In genomic region chrX:133495464-133496391, GRCh38 we compare ENCODE assay signal across 14 cellular contexts.
DNase-seq lines count a peak whose midpoint lies in the region; ATAC-seq and TF ChIP-seq lines count a peak whose summit lies in the region.
"Had no signal": no experiment of that assay in that cellular context is flagged by ENCODE, and none has a peak within 500 bp of the region (broad histone marks: within the 10 kb centered on the region; RNA-seq: fewer than 3 reads in every experiment).

No MANE protein-coding gene starts in this region.

- peak; percentile 26 for DNase-seq in IMR-90
- no peak for DNase-seq in endodermal cell
- no peak for DNase-seq in left lung
- DNase-seq in stomach, result peak; percentile 29
- DNase-seq in NCI-H1694 (lab: John Stamatoyannopoulos, UW), result no peak
- DNase-seq: activated CD4-positive, CD25-positive, alpha-beta regulatory T cell; activated naive CD4-positive, alpha-beta T cell treated with Interleukin-2 at 50 U/mL for 16 hours; mesendoderm; NCI-H2081; SHP77 treated with DMSO at 0.1 percent for 48 hours had no signal

- H3K27me3 ChIP-seq in IMR-90 (ENCODE audit: control insufficient read depth, insufficient read depth, low read length) (no peaks in the 10 kb centered on the region; the same call in 1 of the 2 replicates), endodermal cell (ENCODE audit: control insufficient read depth, insufficient read depth, low read length, poor library complexity, severe bottlenecking) (no peaks in the 10 kb centered on the region), left lung (no peaks in the 10 kb centered on the region), stomach (peaks cover 0 to 6% (median 0%) of the 10 kb centered on the region in 3 donors)

- H3K56ac ChIP-seq in IMR-90 (ENCODE audit: extremely low read depth, insufficient read depth, low read length), result no peak overlapping the region

- H3K27ac ChIP-seq in IMR-90 (ENCODE audit: insufficient read depth, low read length) (peak overlapping the region; percentile 78; the same call in 1 of the 2 replicates), endodermal cell (ENCODE audit: low read depth, low read length) (no peak overlapping the region), left lung (no peak overlapping the region), stomach (peak overlapping the region in 3 of 5 donors; percentile 28 to 77 (median 68))

- no peak overlapping the region for H2AK5ac ChIP-seq in IMR-90 (ENCODE audit: low read depth, low read length)

- POLR2A ChIA-PET in IMR-90 (lab: Charles Lee; ENCODE audit: unreplicated experiment), result no interaction called here

- H3K79me1 ChIP-seq in IMR-90 (ENCODE audit: low read depth in 1 of 2, low read length in 2 of 2), result no peaks in the 10 kb centered on the region

- H3K36me3 ChIP-seq in IMR-90 (ENCODE audit: control insufficient read depth, insufficient read depth, low read length), result no peaks in the 10 kb centered on the region
- no peaks in the 10 kb centered on the region for H3K36me3 ChIP-seq in endodermal cell (ENCODE audit: control insufficient read depth, insufficient read depth, low read length)
- H3K36me3 ChIP-seq in left lung, result no peaks in the 10 kb centered on the region
- H3K36me3 ChIP-seq in stomach, result no peaks in the 10 kb centered on the region

- H4K8ac ChIP-seq in IMR-90 (ENCODE audit: low read depth in 2 of 2, low read length in 2 of 2), result no peak overlapping the region; a peak in 1 of 4 replicates

- H3K18ac ChIP-seq in IMR-90 (ENCODE audit: low read depth, low read length), result peak overlapping the region; percentile 1

- no peak for TF ChIP-seq CTCF in IMR-90 (conservative IDR thresholded peaks at IDR 0.05; ENCODE audit: low read depth, low read length)
- no peak for TF ChIP-seq CTCF in endodermal cell (conservative IDR thresholded peaks at IDR 0.05)
- TF ChIP-seq CTCF in left lung (IDR thresholded peaks at IDR 0.05), result no peak
- no peak for TF ChIP-seq CTCF in stomach (IDR thresholded peaks at IDR 0.05)

- H3K36me3 Mint-ChIP-seq in endodermal cell (ENCODE audit: low read depth), result no peaks in the 10 kb centered on the region
- H3K36me3 Mint-ChIP-seq: IgD-negative memory B cell had no signal

- H3K23ac ChIP-seq in IMR-90 (ENCODE audit: low read depth, low read length), result no peak overlapping the region

- no peak overlapping the region for H2BK20ac ChIP-seq in IMR-90 (ENCODE audit: low read depth, low read length)

- no peaks in the 10 kb centered on the region for H4K20me1 ChIP-seq in IMR-90 (ENCODE audit: insufficient read depth, low read length)

- dilution Hi-C loops in IMR-90 (cut with HindIII; ENCODE audit: low sequenced_read_pairs, unreplicated experiment), result no loop called here

- ATAC-seq in IMR-90 (ENCODE audit: low read depth) (peak; percentile 24), left lung (peak; percentile 70), GM21786 (IDR thresholded peaks at IDR 0.05; ENCODE audit: unreplicated experiment) (no peak), HG02885 (IDR thresholded peaks at IDR 0.05; ENCODE audit: poor library complexity, unreplicated experiment) (no peak), HG02642 (IDR thresholded peaks at IDR 0.05; ENCODE audit: poor library complexity, unreplicated experiment) (no peak)

- H3K4me2 ChIP-seq in IMR-90 (ENCODE audit: low read depth, low read length), result peak overlapping the region; percentile 10; the same call in 1 of the 2 replicates

- no peak for TF ChIP-seq POLR2A in IMR-90 (IDR thresholded peaks at IDR 0.05; ENCODE audit: low read depth, low read length)
- TF ChIP-seq POLR2A in stomach (IDR thresholded peaks at IDR 0.05), result no peak

- TF ChIP-seq EP300 in stomach (IDR thresholded peaks at IDR 0.05), result no peak

- H3K9ac ChIP-seq in IMR-90 (ENCODE audit: low read depth, low read length) (no peak overlapping the region), endodermal cell (ENCODE audit: extremely low read depth, low read length, poor library complexity, severe bottlenecking) (no peak overlapping the region)

- H2AFZ ChIP-seq in IMR-90 (replicated peaks; ENCODE audit: low read length, poor library complexity), result no peak overlapping the region

- 70% methylated on average over 2 of the region's 16 CpGs; no CpG with 5 or more reads in 1 of the 2 experiments for WGBS in IMR-90 (ENCODE audit: extremely low coverage in 2 of 2, insufficient read length in 1 of 2), 2 experiments
- WGBS in endodermal cell (ENCODE audit: insufficient coverage in 1 of 2, insufficient read length in 1 of 2), 2 experiments, result 85 to 86% methylated on average over 3 to 16 of the region's 16 CpGs
- WGBS in stomach, 5 donors, result 25 to 51% (median 33%) methylated on average over 15 to 16 of the region's 16 CpGs

- CTCF ChIA-PET in IMR-90 (lab: Yijun Ruan, JAX), result no interaction called here

- H3K4me1 ChIP-seq in IMR-90 (ENCODE audit: control insufficient read depth, insufficient read depth, low read length), result peaks cover 4% of the 10 kb centered on the region; the same call in 1 of the 2 replicates
- H3K4me1 ChIP-seq in endodermal cell (ENCODE audit: control insufficient read depth, insufficient read depth, low read length), result no peaks in the 10 kb centered on the region
- no peaks in the 10 kb centered on the region for H3K4me1 ChIP-seq in left lung
- peaks cover 0 to 12% (median 0%) of the 10 kb centered on the region in 4 donors for H3K4me1 ChIP-seq in stomach

- BruUV-seq in IMR-90 (replicated peaks; lab: Mats Ljungman, UMichigan), result no TSS peak

- no peaks in the 10 kb centered on the region for H3K9me1 ChIP-seq in IMR-90 (ENCODE audit: insufficient read depth, low read length)

- H3K4me3 ChIP-seq in IMR-90 (ENCODE audit: insufficient read depth, low read depth, low read length) (no peak overlapping the region), endodermal cell (ENCODE audit: low read length) (no peak overlapping the region), left lung (no peak overlapping the region), stomach (no peak overlapping the region)

- H3K27me3 Mint-ChIP-seq in endodermal cell (ENCODE audit: insufficient read depth), result no peaks in the 10 kb centered on the region

- no peak overlapping the region for H2AK9ac ChIP-seq in IMR-90 (replicated peaks; ENCODE audit: low read depth, low read length, poor library complexity)

- peak overlapping the region; percentile 2; the same call in 1 of the 2 replicates for H4K5ac ChIP-seq in IMR-90 (ENCODE audit: low read depth, low read length)

- H2BK5ac ChIP-seq in IMR-90 (ENCODE audit: low read depth, low read length, poor library complexity, severe bottlenecking), result no peak overlapping the region

- H3K9me3 ChIP-seq in IMR-90 (ENCODE audit: control insufficient read depth, insufficient read depth, low read length) (no peaks in the 10 kb centered on the region), endodermal cell (ENCODE audit: control insufficient read depth, low read length) (no peaks in the 10 kb centered on the region), left lung (no peaks in the 10 kb centered on the region), stomach (no peaks in the 10 kb centered on the region)

- H3K27ac Mint-ChIP-seq in endodermal cell, result peak overlapping the region; percentile 22
- H3K27ac Mint-ChIP-seq: IgD-negative memory B cell had no signal

- peak overlapping the region; percentile 30; the same call in 1 of the 2 replicates for H3K4ac ChIP-seq in IMR-90 (ENCODE audit: low read depth, low read length)

- intact Hi-C loops in IMR-90 (cut with micrococcal nuclease), result no loop called here
- intact Hi-C loops in left lung (cut with DNase I), result no loop called here
- intact Hi-C loops in stomach (cut with DNase I; ENCODE audit: low total_unique reads), result no loop called here

- H3K14ac ChIP-seq in IMR-90 (replicated peaks; ENCODE audit: low read depth, low read length), result no peak overlapping the region

- no peak overlapping the region for H4K91ac ChIP-seq in IMR-90 (ENCODE audit: insufficient read depth, low read depth, low read length)

- in situ Hi-C loops in IMR-90 (cut with MboI; ENCODE audit: low sequenced_read_pairs), result no loop called here

- H3K9me3 Mint-ChIP-seq in endodermal cell, result no peaks in the 10 kb centered on the region
- H3K9me3 Mint-ChIP-seq: IgD-negative memory B cell had no signal

- H2BK120ac ChIP-seq in IMR-90 (ENCODE audit: low read depth, low read length), result 0 out of 2 replicates have a peak overlapping the region, but pooled peaks have one; percentile 15

- no peak for TF ChIP-seq RAD21 in IMR-90 (IDR thresholded peaks at IDR 0.05; ENCODE audit: low read length)

- no peak overlapping the region for H3K4me3 Mint-ChIP-seq in endodermal cell
- H3K4me3 Mint-ChIP-seq: IgD-negative memory B cell had no signal

- H2BK15ac ChIP-seq in IMR-90 (ENCODE audit: low read depth, low read length), result no peak overlapping the region

- peaks cover 33% of the 10 kb centered on the region for H3K4me1 Mint-ChIP-seq in endodermal cell
- H3K4me1 Mint-ChIP-seq: IgD-negative memory B cell had no signal

TF ChIP-seq in IMR-90, 13 proteins besides CTCF, POLR2A, EP300 and RAD21 (continues in another document):
- no peak for TF ChIP-seq MXI1 (IDR thresholded peaks at IDR 0.05; ENCODE audit: borderline replicate concordance, low read depth, low read length)
- no peak for TF ChIP-seq CHD1 (IDR thresholded peaks at IDR 0.05; ENCODE audit: low read depth, low read length)
- TF ChIP-seq RCOR1 (IDR thresholded peaks at IDR 0.05; ENCODE audit: insufficient replicate concordance, low read length), result no peak
- TF ChIP-seq BHLHE40 (IDR thresholded peaks at IDR 0.05; ENCODE audit: low read depth, low read length), result no peak
- TF ChIP-seq NFE2L2 (IDR thresholded peaks at IDR 0.05; ENCODE audit: low read depth, low read length), result no peak
- no peak for TF ChIP-seq RFX5 (IDR thresholded peaks at IDR 0.05; ENCODE audit: low read depth, low read length)
- no peak for TF ChIP-seq ELK1 (IDR thresholded peaks at IDR 0.05; ENCODE audit: borderline replicate concordance, low read depth, low read length)
- no peak for TF ChIP-seq MAFK (IDR thresholded peaks at IDR 0.05; ENCODE audit: low read depth, low read length)
- no peak for TF ChIP-seq SMC3 (IDR thresholded peaks at IDR 0.05; ENCODE audit: low read depth, low read length)
- TF ChIP-seq FOS (IDR thresholded peaks at IDR 0.05; ENCODE audit: low read depth, low read length), result no peak

Comparison
In these comparisons a context has a peak if more than half of its experiments do, and no peak if none do; other contexts are left out.
1. ATAC-seq: peak in IMR-90 (single experiment) and left lung (single experiment); none in GM21786 (single experiment), HG02885 (single experiment) and HG02642 (single experiment).
2. DNase-seq: peak in IMR-90 (single experiment) and stomach (single experiment); none in endodermal cell (single experiment), left lung (0 of 2) and NCI-H1694 (single experiment).
3. H3K27ac ChIP-seq: peak in IMR-90 (single experiment) and stomach (3 of 5); none in endodermal cell (single experiment) and left lung (0 of 2).